1 cellular context compared by ENCODE assay signal in genomic region chr4:8303485-8304281, GRCh38.
TF ChIP-seq lines count a peak whose summit lies in the region.

No MANE protein-coding gene starts in this region.

TF ChIP-seq in K562, 482 proteins besides CTCF, POLR2A, EP300 and RAD21 (continued from another document and continues in another):
- TF ChIP-seq, protein P1, sequence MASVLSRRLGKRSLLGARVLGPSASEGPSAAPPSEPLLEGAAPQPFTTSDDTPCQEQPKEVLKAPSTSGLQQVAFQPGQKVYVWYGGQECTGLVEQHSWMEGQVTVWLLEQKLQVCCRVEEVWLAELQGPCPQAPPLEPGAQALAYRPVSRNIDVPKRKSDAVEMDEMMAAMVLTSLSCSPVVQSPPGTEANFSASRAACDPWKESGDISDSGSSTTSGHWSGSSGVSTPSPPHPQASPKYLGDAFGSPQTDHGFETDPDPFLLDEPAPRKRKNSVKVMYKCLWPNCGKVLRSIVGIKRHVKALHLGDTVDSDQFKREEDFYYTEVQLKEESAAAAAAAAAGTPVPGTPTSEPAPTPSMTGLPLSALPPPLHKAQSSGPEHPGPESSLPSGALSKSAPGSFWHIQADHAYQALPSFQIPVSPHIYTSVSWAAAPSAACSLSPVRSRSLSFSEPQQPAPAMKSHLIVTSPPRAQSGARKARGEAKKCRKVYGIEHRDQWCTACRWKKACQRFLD (CRISPR knock-in tag; IDR thresholded peaks at IDR 0.05): peak; percentile 94; the same call in 1 of the 2 replicates
- TF ChIP-seq NRF1 (conservative IDR thresholded peaks at IDR 0.05 in 1 of 2, IDR thresholded peaks at IDR 0.05 in 1 of 2): no peak; a peak in 1 of 4 replicates
- no peak for TF ChIP-seq BRF2 (IDR thresholded peaks at IDR 0.05; ENCODE audit: borderline replicate concordance, insufficient read depth, insufficient read length)
- TF ChIP-seq RUNX1 (IDR thresholded peaks at IDR 0.05; ENCODE audit: low read depth): no peak
- TF ChIP-seq ZNF398 (CRISPR knock-in tag; IDR thresholded peaks at IDR 0.05): no peak
- peak; percentile 53 for TF ChIP-seq KLF16 (IDR thresholded peaks at IDR 0.05)
- TF ChIP-seq, protein P2, sequence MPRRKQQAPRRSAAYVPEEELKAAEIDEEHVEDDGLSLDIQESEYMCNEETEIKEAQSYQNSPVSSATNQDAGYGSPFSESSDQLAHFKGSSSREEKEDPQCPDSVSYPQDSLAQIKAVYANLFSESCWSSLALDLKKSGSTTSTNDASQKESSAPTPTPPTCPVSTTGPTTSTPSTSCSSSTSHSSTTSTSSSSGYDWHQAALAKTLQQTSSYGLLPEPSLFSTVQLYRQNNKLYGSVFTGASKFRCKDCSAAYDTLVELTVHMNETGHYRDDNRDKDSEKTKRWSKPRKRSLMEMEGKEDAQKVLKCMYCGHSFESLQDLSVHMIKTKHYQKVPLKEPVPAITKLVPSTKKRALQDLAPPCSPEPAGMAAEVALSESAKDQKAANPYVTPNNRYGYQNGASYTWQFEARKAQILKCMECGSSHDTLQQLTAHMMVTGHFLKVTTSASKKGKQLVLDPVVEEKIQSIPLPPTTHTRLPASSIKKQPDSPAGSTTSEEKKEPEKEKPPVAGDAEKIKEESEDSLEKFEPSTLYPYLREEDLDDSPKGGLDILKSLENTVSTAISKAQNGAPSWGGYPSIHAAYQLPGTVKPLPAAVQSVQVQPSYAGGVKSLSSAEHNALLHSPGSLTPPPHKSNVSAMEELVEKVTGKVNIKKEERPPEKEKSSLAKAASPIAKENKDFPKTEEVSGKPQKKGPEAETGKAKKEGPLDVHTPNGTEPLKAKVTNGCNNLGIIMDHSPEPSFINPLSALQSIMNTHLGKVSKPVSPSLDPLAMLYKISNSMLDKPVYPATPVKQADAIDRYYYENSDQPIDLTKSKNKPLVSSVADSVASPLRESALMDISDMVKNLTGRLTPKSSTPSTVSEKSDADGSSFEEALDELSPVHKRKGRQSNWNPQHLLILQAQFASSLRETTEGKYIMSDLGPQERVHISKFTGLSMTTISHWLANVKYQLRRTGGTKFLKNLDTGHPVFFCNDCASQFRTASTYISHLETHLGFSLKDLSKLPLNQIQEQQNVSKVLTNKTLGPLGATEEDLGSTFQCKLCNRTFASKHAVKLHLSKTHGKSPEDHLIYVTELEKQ (CRISPR knock-in tag; IDR thresholded peaks at IDR 0.05): 0 out of 2 replicates have a peak, but pooled peaks have one; percentile 7
- TF ChIP-seq NFIC (IDR thresholded peaks at IDR 0.05): peak; percentile 88
- no peak for TF ChIP-seq POLR2G (IDR thresholded peaks at IDR 0.05; ENCODE audit: low read depth, low read length)
- no peak for TF ChIP-seq GTF2E2 (tag; IDR thresholded peaks at IDR 0.05)
- TF ChIP-seq, protein P3, sequence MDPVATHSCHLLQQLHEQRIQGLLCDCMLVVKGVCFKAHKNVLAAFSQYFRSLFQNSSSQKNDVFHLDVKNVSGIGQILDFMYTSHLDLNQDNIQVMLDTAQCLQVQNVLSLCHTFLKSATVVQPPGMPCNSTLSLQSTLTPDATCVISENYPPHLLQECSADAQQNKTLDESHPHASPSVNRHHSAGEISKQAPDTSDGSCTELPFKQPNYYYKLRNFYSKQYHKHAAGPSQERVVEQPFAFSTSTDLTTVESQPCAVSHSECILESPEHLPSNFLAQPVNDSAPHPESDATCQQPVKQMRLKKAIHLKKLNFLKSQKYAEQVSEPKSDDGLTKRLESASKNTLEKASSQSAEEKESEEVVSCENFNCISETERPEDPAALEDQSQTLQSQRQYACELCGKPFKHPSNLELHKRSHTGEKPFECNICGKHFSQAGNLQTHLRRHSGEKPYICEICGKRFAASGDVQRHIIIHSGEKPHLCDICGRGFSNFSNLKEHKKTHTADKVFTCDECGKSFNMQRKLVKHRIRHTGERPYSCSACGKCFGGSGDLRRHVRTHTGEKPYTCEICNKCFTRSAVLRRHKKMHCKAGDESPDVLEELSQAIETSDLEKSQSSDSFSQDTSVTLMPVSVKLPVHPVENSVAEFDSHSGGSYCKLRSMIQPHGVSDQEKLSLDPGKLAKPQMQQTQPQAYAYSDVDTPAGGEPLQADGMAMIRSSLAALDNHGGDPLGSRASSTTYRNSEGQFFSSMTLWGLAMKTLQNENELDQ (CRISPR knock-in tag; IDR thresholded peaks at IDR 0.05; ENCODE audit: borderline replicate concordance): no peak
- no peak for TF ChIP-seq ZNF551 (CRISPR knock-in tag; IDR thresholded peaks at IDR 0.05)
- TF ChIP-seq E4F1 (CRISPR knock-in tag; IDR thresholded peaks at IDR 0.05; ENCODE audit: borderline replicate concordance): no peak
- TF ChIP-seq, protein P4, sequence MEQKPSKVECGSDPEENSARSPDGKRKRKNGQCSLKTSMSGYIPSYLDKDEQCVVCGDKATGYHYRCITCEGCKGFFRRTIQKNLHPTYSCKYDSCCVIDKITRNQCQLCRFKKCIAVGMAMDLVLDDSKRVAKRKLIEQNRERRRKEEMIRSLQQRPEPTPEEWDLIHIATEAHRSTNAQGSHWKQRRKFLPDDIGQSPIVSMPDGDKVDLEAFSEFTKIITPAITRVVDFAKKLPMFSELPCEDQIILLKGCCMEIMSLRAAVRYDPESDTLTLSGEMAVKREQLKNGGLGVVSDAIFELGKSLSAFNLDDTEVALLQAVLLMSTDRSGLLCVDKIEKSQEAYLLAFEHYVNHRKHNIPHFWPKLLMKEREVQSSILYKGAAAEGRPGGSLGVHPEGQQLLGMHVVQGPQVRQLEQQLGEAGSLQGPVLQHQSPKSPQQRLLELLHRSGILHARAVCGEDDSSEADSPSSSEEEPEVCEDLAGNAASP (IDR thresholded peaks at IDR 0.05): no peak
- no peak for TF ChIP-seq SLC30A9 (CRISPR knock-in tag; IDR thresholded peaks at IDR 0.05)
- peak; percentile 68 to 88; a peak in 3 of 4 replicates for TF ChIP-seq TEAD1 (CRISPR knock-in tag; IDR thresholded peaks at IDR 0.05)
- no peak for TF ChIP-seq PPARD (CRISPR knock-in tag; IDR thresholded peaks at IDR 0.05)
- TF ChIP-seq U2AF1 (optimal IDR thresholded peaks at IDR 0.05; ENCODE audit: low read depth, low read length): no peak
- TF ChIP-seq ARID2 (IDR thresholded peaks at IDR 0.05): peak; percentile 87
- 0 out of 2 replicates have a peak, but pooled peaks have one; percentile 75 for TF ChIP-seq ZNF644 (tag; IDR thresholded peaks at IDR 0.05; ENCODE audit: low read depth)
- TF ChIP-seq GTF2A2 (tag; IDR thresholded peaks at IDR 0.05): no peak; the same call in 1 of the 2 replicates
- peak; percentile 100 for TF ChIP-seq NBN (IDR thresholded peaks at IDR 0.05; ENCODE audit: low read depth)
- no peak for TF ChIP-seq SIRT6 (IDR thresholded peaks at IDR 0.05; ENCODE audit: low read depth, low read length)
- TF ChIP-seq ZNF212 (CRISPR knock-in tag; IDR thresholded peaks at IDR 0.05): no peak
- no peak for TF ChIP-seq POLR2AphosphoS2 (IDR thresholded peaks at IDR 0.05; ENCODE audit: low read length)
- no peak for TF ChIP-seq ZBTB7A (IDR thresholded peaks at IDR 0.05; ENCODE audit: borderline replicate concordance, control insufficient read depth, low read depth, low read length)
- TF ChIP-seq CBX5 (IDR thresholded peaks at IDR 0.05; ENCODE audit: borderline replicate concordance, low read depth): no peak
- peak; percentile 91 for TF ChIP-seq TAL1 (IDR thresholded peaks at IDR 0.05)
- peak; percentile 100 for TF ChIP-seq MAFF (IDR thresholded peaks at IDR 0.05; ENCODE audit: low read length)
- TF ChIP-seq MAZ (CRISPR knock-in tag; conservative IDR thresholded peaks at IDR 0.05 in 1 of 2, IDR thresholded peaks at IDR 0.05 in 1 of 2): peak in 1 of 2 experiments; percentile 78; a peak in 2 of 4 replicates
- no peak for TF ChIP-seq CBFB (CRISPR knock-in tag; IDR thresholded peaks at IDR 0.05)
- no peak for TF ChIP-seq ZNF134 (CRISPR knock-in tag; conservative IDR thresholded peaks at IDR 0.05)
- TF ChIP-seq HINFP (tag; conservative IDR thresholded peaks at IDR 0.05; ENCODE audit: low read depth): peak; percentile 42; the same call in 1 of the 2 replicates
- TF ChIP-seq HOMEZ (CRISPR knock-in tag; IDR thresholded peaks at IDR 0.05): no peak
- TF ChIP-seq SMARCA4 (IDR thresholded peaks at IDR 0.05): peak; percentile 100
- TF ChIP-seq MBD1 (CRISPR knock-in tag; IDR thresholded peaks at IDR 0.05): no peak
- TF ChIP-seq HNRNPK (IDR thresholded peaks at IDR 0.05; ENCODE audit: low read depth, low read length, poor library complexity, severe bottlenecking): no peak
- TF ChIP-seq, protein P5, sequence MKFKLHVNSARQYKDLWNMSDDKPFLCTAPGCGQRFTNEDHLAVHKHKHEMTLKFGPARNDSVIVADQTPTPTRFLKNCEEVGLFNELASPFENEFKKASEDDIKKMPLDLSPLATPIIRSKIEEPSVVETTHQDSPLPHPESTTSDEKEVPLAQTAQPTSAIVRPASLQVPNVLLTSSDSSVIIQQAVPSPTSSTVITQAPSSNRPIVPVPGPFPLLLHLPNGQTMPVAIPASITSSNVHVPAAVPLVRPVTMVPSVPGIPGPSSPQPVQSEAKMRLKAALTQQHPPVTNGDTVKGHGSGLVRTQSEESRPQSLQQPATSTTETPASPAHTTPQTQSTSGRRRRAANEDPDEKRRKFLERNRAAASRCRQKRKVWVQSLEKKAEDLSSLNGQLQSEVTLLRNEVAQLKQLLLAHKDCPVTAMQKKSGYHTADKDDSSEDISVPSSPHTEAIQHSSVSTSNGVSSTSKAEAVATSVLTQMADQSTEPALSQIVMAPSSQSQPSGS (CRISPR knock-in tag; IDR thresholded peaks at IDR 0.05): no peak
- TF ChIP-seq ZNF41 (CRISPR knock-in tag; conservative IDR thresholded peaks at IDR 0.05): peak; percentile 37
- TF ChIP-seq ZNF282 (CRISPR knock-in tag; IDR thresholded peaks at IDR 0.05): no peak
